ENCODE assay signal across 10 cellular contexts in the genomic region with DNA sequence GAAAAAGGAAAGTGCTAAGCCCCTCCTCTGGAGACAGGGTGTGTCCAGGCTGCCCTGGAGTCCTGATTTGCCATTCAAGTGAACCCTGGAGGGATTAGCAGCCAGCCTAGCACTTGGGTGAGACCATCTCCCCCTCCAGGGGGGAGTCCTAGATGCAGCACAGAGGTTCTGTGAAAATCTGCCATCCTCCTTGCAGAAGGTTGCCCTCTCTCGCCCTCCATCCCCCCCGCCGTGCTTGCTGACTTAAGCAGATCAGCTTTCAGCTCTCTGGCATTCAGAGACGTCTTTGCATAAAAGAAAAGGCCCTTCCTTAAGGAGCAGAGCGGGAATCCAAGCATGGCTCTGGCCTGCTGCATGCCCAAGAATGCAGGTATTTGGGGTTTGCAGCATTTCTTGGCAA.
A peak's percentile ranks its signal among the peaks of the same experiment; 100 is the strongest.
DNase-seq lines count a peak whose midpoint lies in the region; ATAC-seq and TF ChIP-seq lines count a peak whose summit lies in the region.
"Had no signal": no experiment of that assay in that cellular context is flagged by ENCODE, and none has a peak within 500 bp of the region (broad histone marks: within the 10 kb centered on the region; RNA-seq: fewer than 3 reads in every experiment).

No MANE protein-coding gene starts in this region.

- DNase-seq in cardiac muscle cell (ENCODE audit: low read depth in 1 of 2, low spot score in 1 of 2) (peak; percentile 28 to 78), Right ventricle myocardium superior (no peak), SJSA1 (ENCODE audit: low read depth in 1 of 2, low spot score in 2 of 2) (peak; percentile 63 to 65), type B pancreatic cell (ENCODE audit: extremely low spot score, unreplicated experiment) (peak; percentile 85), cerebellar cortex (ENCODE audit: low spot score) (no peak), putamen (ENCODE audit: low spot score) (no peak), kidney glomerular epithelial cell (lab: John Stamatoyannopoulos, UW) (no peak)
- DNase-seq: activated CD8-positive, alpha-beta T cell treated with anti-CD3 and anti-CD28 coated beads, Interleukin-2, amount 10 ng/mL, durations not matched to agents 7 days and 5 days; adrenal gland had no signal

- peak overlapping the region; percentile 70 for H3K27ac Mint-ChIP-seq in type B pancreatic cell
- H3K27ac Mint-ChIP-seq: activated CD8-positive, alpha-beta T cell treated with anti-CD3 and anti-CD28 coated beads, Interleukin-2, amount 10 ng/mL, durations not matched to agents 7 days and 5 days had no signal

- no peaks in the 10 kb centered on the region for H3K9me3 ChIP-seq in cardiac muscle cell (ENCODE audit: low read depth)
- no peaks in the 10 kb centered on the region for H3K9me3 ChIP-seq in SJSA1 (replicated peaks)
- no peaks in the 10 kb centered on the region for H3K9me3 ChIP-seq in iPS-20b (ENCODE audit: insufficient read depth, low read depth, low read length)
- H3K9me3 ChIP-seq: adrenal gland had no signal

- no peaks in the 10 kb centered on the region for H3K9me3 Mint-ChIP-seq in type B pancreatic cell

- H3K4me3 ChIP-seq in cardiac muscle cell (no peak overlapping the region), SJSA1 (peak overlapping the region; percentile 14; the same call in 1 of the 2 replicates), iPS-20b (ENCODE audit: low read length) (peak overlapping the region; percentile 55)
- H3K4me3 ChIP-seq: adrenal gland had no signal

- peaks cover 44% of the 10 kb centered on the region for H3K4me1 Mint-ChIP-seq in type B pancreatic cell (ENCODE audit: unreplicated experiment)

- H3K4me3 Mint-ChIP-seq in type B pancreatic cell, result peak overlapping the region; percentile 83
- H3K4me3 Mint-ChIP-seq: activated CD8-positive, alpha-beta T cell treated with anti-CD3 and anti-CD28 coated beads, Interleukin-2, amount 10 ng/mL, durations not matched to agents 7 days and 5 days had no signal

- TF ChIP-seq CTCF in cardiac muscle cell (IDR thresholded peaks at IDR 0.05; ENCODE audit: low read depth, low read length) (no peak), type B pancreatic cell (conservative IDR thresholded peaks at IDR 0.05) (no peak)

- H3K36me3 ChIP-seq in cardiac muscle cell (no peaks in the 10 kb centered on the region), SJSA1 (no peaks in the 10 kb centered on the region), iPS-20b (ENCODE audit: insufficient read depth, low read depth, low read length) (no peaks in the 10 kb centered on the region)
- H3K36me3 ChIP-seq: adrenal gland had no signal

- peaks cover 2% of the 10 kb centered on the region for H3K4me1 ChIP-seq in cardiac muscle cell (ENCODE audit: low read depth)
- peaks cover 26% of the 10 kb centered on the region for H3K4me1 ChIP-seq in SJSA1 (replicated peaks)
- peaks cover 7% of the 10 kb centered on the region; the same call in 1 of the 2 replicates for H3K4me1 ChIP-seq in iPS-20b (ENCODE audit: insufficient read depth, low read length)

- H3K9ac ChIP-seq in iPS-20b (ENCODE audit: low read depth, low read length), result no peak overlapping the region

- intact Hi-C loops in Right ventricle myocardium superior (cut with DNase I), result no loop called here

- peaks cover under 1% of the 10 kb centered on the region for H3K36me3 Mint-ChIP-seq in type B pancreatic cell

- H3K27me3 ChIP-seq in cardiac muscle cell (no peaks in the 10 kb centered on the region), SJSA1 (replicated peaks) (no peaks in the 10 kb centered on the region), iPS-20b (ENCODE audit: insufficient read depth, low read length) (no peaks in the 10 kb centered on the region)

- H3K27me3 Mint-ChIP-seq in type B pancreatic cell, result no peaks in the 10 kb centered on the region

- ATAC-seq in Right ventricle myocardium superior (ENCODE audit: poor library complexity), result no peak
- ATAC-seq: activated CD8-positive, alpha-beta T cell treated with anti-CD3 and anti-CD28 coated beads, Interleukin-2, amount 10 ng/mL, durations not matched to agents 7 days and 5 days had no signal

- H3K27ac ChIP-seq in cardiac muscle cell (no peak overlapping the region), SJSA1 (no peak overlapping the region), iPS-20b (ENCODE audit: low read length) (no peak overlapping the region)
- H3K27ac ChIP-seq: adrenal gland had no signal

Comparison
In these comparisons a context has a peak if more than half of its experiments do, and no peak if none do; other contexts are left out.
1. DNase-seq: peak in cardiac muscle cell (2 of 2), SJSA1 (2 of 2) and type B pancreatic cell (single experiment); none in Right ventricle myocardium superior (single experiment), cerebellar cortex (single experiment), putamen (single experiment) and kidney glomerular epithelial cell (single experiment).